Comparison of ENCODE assay signal across 1 cellular context in the genomic region with DNA sequence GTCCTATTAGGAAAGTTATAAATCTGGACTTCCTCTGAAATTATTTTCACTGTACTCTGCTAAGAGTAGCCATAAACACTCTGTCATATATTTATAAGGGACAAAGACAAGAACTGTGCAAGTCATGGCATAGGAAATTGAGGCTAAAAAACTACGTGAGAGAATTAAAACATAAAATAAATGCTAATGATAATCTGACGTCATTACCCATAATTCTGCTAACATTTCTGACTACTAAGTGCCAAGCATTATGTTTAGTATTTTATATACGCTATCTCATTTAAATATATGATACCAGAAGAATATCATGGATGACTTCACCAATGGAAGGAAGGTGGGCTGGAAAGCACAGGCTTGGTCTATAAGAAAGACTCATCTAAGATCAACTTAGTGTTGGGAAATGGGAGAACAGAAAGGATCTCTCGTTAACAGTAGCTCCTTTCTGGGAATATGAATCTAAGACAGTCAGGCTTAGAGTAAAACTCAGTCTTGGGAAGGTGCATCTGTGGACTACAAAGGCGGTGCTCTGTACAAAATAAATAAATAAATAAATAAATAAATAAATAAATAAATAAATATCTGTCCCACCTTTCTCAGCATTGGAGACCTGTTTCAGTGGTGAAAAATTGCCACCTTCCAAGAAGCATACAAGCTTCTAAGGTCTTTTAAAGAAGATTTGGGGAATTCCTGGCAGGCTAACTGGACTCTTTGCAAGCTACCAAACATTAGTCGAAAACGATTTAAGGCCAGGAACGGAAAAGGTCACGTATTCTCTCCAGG.
TF ChIP-seq lines count a peak whose summit lies in the region.

No MANE protein-coding gene starts in this region.

TF ChIP-seq in HEK293, 187 proteins besides CTCF, POLR2A, EP300 and RAD21 (continued from another document):
- TF ChIP-seq, protein P1, sequence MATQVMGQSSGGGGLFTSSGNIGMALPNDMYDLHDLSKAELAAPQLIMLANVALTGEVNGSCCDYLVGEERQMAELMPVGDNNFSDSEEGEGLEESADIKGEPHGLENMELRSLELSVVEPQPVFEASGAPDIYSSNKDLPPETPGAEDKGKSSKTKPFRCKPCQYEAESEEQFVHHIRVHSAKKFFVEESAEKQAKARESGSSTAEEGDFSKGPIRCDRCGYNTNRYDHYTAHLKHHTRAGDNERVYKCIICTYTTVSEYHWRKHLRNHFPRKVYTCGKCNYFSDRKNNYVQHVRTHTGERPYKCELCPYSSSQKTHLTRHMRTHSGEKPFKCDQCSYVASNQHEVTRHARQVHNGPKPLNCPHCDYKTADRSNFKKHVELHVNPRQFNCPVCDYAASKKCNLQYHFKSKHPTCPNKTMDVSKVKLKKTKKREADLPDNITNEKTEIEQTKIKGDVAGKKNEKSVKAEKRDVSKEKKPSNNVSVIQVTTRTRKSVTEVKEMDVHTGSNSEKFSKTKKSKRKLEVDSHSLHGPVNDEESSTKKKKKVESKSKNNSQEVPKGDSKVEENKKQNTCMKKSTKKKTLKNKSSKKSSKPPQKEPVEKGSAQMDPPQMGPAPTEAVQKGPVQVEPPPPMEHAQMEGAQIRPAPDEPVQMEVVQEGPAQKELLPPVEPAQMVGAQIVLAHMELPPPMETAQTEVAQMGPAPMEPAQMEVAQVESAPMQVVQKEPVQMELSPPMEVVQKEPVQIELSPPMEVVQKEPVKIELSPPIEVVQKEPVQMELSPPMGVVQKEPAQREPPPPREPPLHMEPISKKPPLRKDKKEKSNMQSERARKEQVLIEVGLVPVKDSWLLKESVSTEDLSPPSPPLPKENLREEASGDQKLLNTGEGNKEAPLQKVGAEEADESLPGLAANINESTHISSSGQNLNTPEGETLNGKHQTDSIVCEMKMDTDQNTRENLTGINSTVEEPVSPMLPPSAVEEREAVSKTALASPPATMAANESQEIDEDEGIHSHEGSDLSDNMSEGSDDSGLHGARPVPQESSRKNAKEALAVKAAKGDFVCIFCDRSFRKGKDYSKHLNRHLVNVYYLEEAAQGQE (tag by site-specific recombination; IDR thresholded peaks at IDR 0.05): peak; percentile 57; the same call in 1 of the 2 replicates
- TF ChIP-seq ZNF350 (tag by site-specific recombination; IDR thresholded peaks at IDR 0.05): no peak
- TF ChIP-seq ZNF510 (tag by site-specific recombination; IDR thresholded peaks at IDR 0.05; ENCODE audit: insufficient replicate concordance): peak; percentile 46
- TF ChIP-seq ZNF623 (tag by site-specific recombination; IDR thresholded peaks at IDR 0.05): peak; percentile 64
- TF ChIP-seq ZNF560 (tag by site-specific recombination; IDR thresholded peaks at IDR 0.05; ENCODE audit: borderline replicate concordance): 0 out of 2 replicates have a peak, but pooled peaks have one; percentile 77
- TF ChIP-seq, protein P2, sequence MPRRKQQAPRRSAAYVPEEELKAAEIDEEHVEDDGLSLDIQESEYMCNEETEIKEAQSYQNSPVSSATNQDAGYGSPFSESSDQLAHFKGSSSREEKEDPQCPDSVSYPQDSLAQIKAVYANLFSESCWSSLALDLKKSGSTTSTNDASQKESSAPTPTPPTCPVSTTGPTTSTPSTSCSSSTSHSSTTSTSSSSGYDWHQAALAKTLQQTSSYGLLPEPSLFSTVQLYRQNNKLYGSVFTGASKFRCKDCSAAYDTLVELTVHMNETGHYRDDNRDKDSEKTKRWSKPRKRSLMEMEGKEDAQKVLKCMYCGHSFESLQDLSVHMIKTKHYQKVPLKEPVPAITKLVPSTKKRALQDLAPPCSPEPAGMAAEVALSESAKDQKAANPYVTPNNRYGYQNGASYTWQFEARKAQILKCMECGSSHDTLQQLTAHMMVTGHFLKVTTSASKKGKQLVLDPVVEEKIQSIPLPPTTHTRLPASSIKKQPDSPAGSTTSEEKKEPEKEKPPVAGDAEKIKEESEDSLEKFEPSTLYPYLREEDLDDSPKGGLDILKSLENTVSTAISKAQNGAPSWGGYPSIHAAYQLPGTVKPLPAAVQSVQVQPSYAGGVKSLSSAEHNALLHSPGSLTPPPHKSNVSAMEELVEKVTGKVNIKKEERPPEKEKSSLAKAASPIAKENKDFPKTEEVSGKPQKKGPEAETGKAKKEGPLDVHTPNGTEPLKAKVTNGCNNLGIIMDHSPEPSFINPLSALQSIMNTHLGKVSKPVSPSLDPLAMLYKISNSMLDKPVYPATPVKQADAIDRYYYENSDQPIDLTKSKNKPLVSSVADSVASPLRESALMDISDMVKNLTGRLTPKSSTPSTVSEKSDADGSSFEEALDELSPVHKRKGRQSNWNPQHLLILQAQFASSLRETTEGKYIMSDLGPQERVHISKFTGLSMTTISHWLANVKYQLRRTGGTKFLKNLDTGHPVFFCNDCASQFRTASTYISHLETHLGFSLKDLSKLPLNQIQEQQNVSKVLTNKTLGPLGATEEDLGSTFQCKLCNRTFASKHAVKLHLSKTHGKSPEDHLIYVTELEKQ (tag by site-specific recombination; IDR thresholded peaks at IDR 0.05; ENCODE audit: borderline replicate concordance): no peak; the same call in 1 of the 2 replicates
- peak; percentile 91 for TF ChIP-seq ZNF394 (tag by site-specific recombination; IDR thresholded peaks at IDR 0.05; ENCODE audit: borderline replicate concordance)
- TF ChIP-seq ZNF404 (tag by site-specific recombination; IDR thresholded peaks at IDR 0.05): 0 out of 2 replicates have a peak, but pooled peaks have one; percentile 35
- no peak for TF ChIP-seq PRDM1 (tag by site-specific recombination; IDR thresholded peaks at IDR 0.05)
- TF ChIP-seq, protein P3, sequence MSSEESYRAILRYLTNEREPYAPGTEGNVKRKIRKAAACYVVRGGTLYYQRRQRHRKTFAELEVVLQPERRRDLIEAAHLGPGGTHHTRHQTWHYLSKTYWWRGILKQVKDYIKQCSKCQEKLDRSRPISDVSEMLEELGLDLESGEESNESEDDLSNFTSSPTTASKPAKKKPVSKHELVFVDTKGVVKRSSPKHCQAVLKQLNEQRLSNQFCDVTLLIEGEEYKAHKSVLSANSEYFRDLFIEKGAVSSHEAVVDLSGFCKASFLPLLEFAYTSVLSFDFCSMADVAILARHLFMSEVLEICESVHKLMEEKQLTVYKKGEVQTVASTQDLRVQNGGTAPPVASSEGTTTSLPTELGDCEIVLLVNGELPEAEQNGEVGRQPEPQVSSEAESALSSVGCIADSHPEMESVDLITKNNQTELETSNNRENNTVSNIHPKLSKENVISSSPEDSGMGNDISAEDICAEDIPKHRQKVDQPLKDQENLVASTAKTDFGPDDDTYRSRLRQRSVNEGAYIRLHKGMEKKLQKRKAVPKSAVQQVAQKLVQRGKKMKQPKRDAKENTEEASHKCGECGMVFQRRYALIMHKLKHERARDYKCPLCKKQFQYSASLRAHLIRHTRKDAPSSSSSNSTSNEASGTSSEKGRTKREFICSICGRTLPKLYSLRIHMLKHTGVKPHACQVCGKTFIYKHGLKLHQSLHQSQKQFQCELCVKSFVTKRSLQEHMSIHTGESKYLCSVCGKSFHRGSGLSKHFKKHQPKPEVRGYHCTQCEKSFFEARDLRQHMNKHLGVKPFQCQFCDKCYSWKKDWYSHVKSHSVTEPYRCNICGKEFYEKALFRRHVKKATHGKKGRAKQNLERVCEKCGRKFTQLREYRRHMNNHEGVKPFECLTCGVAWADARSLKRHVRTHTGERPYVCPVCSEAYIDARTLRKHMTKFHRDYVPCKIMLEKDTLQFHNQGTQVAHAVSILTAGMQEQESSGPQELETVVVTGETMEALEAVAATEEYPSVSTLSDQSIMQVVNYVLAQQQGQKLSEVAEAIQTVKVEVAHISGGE (tag by site-specific recombination; conservative IDR thresholded peaks at IDR 0.05; ENCODE audit: low read depth): peak; percentile 70
- peak; percentile 41; the same call in 1 of the 2 replicates for TF ChIP-seq ZBTB21 (tag by site-specific recombination; IDR thresholded peaks at IDR 0.05)
- TF ChIP-seq ZNF354C (tag by site-specific recombination; IDR thresholded peaks at IDR 0.05; ENCODE audit: borderline replicate concordance, low read depth): no peak
- peak; percentile 60 for TF ChIP-seq ZNF433 (tag by site-specific recombination; IDR thresholded peaks at IDR 0.05; ENCODE audit: low read depth)
- peak; percentile 23; the same call in 1 of the 2 replicates for TF ChIP-seq ZNF654 (tag by site-specific recombination; IDR thresholded peaks at IDR 0.05; ENCODE audit: low read depth)
- TF ChIP-seq ZNF426 (tag by site-specific recombination; IDR thresholded peaks at IDR 0.05): peak; percentile 78
- TF ChIP-seq ZBTB8A (tag by site-specific recombination; IDR thresholded peaks at IDR 0.05): peak; percentile 58; the same call in 1 of the 2 replicates
- TF ChIP-seq ZNF266 (tag by site-specific recombination; IDR thresholded peaks at IDR 0.05; ENCODE audit: low read depth): peak; percentile 30; the same call in 1 of the 2 replicates
- TF ChIP-seq, protein P4, sequence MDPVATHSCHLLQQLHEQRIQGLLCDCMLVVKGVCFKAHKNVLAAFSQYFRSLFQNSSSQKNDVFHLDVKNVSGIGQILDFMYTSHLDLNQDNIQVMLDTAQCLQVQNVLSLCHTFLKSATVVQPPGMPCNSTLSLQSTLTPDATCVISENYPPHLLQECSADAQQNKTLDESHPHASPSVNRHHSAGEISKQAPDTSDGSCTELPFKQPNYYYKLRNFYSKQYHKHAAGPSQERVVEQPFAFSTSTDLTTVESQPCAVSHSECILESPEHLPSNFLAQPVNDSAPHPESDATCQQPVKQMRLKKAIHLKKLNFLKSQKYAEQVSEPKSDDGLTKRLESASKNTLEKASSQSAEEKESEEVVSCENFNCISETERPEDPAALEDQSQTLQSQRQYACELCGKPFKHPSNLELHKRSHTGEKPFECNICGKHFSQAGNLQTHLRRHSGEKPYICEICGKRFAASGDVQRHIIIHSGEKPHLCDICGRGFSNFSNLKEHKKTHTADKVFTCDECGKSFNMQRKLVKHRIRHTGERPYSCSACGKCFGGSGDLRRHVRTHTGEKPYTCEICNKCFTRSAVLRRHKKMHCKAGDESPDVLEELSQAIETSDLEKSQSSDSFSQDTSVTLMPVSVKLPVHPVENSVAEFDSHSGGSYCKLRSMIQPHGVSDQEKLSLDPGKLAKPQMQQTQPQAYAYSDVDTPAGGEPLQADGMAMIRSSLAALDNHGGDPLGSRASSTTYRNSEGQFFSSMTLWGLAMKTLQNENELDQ (tag by site-specific recombination; IDR thresholded peaks at IDR 0.05; ENCODE audit: low read depth): no peak
- 0 out of 2 replicates have a peak, but pooled peaks have one; percentile 30 for TF ChIP-seq ZXDB (tag by site-specific recombination; IDR thresholded peaks at IDR 0.05)
- TF ChIP-seq ZNF140 (tag by site-specific recombination; IDR thresholded peaks at IDR 0.05): peak; percentile 71; the same call in 1 of the 2 replicates
- TF ChIP-seq, protein P5, sequence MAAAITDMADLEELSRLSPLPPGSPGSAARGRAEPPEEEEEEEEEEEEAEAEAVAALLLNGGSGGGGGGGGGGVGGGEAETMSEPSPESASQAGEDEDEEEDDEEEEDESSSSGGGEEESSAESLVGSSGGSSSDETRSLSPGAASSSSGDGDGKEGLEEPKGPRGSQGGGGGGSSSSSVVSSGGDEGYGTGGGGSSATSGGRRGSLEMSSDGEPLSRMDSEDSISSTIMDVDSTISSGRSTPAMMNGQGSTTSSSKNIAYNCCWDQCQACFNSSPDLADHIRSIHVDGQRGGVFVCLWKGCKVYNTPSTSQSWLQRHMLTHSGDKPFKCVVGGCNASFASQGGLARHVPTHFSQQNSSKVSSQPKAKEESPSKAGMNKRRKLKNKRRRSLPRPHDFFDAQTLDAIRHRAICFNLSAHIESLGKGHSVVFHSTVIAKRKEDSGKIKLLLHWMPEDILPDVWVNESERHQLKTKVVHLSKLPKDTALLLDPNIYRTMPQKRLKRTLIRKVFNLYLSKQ (tag by site-specific recombination; IDR thresholded peaks at IDR 0.05; ENCODE audit: borderline replicate concordance): 0 out of 2 replicates have a peak, but pooled peaks have one; percentile 24
- peak; percentile 57; the same call in 1 of the 2 replicates for TF ChIP-seq ZNF202 (tag by site-specific recombination; IDR thresholded peaks at IDR 0.05; ENCODE audit: borderline replicate concordance)
- no peak for TF ChIP-seq FEZF1 (tag by site-specific recombination; IDR thresholded peaks at IDR 0.05)
